1 cellular context compared by ENCODE assay signal in the genomic region with DNA sequence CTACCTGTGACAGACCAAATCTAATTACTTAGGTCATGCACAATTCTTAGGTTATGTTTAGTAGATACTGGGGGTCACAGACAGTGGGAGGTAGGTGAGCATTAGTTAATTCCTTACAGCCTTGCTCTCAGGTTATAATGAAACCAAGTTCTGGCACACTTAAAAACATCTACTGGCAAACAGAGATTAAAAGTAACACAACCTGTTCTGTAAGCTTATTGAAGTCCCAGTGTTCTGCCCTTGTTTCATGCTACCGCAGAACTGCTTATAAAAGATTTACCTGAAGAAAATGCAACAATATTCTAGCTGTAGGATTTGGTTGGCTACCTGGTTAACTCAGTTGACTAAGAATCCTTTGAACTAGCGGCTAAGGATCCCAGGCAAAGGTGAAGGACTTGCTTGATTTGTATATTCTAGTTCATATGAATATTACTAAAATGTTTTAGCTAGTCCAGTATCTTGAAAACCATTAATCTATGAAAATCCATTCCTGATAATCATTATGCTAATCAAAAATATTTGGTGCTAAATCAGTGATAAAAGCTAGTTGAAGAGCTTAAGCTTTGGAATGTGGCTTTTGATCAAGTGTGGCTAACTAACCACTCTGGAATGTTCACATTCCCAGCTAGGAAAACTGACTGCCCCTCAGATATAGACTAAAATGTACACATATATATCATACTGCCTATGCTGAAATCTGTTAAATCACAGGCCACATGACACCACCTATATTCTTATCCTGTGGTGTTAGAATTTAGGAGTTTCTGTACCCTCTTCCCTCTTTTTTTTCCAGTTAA.
TF ChIP-seq lines count a peak whose summit lies in the region.

No MANE protein-coding gene starts in this region.

TF ChIP-seq in GM12878, 131 proteins besides CTCF, POLR2A, EP300 and RAD21:
- no peak for TF ChIP-seq SIN3A (IDR thresholded peaks at IDR 0.05; ENCODE audit: low read depth, low read length)
- TF ChIP-seq, protein P1, sequence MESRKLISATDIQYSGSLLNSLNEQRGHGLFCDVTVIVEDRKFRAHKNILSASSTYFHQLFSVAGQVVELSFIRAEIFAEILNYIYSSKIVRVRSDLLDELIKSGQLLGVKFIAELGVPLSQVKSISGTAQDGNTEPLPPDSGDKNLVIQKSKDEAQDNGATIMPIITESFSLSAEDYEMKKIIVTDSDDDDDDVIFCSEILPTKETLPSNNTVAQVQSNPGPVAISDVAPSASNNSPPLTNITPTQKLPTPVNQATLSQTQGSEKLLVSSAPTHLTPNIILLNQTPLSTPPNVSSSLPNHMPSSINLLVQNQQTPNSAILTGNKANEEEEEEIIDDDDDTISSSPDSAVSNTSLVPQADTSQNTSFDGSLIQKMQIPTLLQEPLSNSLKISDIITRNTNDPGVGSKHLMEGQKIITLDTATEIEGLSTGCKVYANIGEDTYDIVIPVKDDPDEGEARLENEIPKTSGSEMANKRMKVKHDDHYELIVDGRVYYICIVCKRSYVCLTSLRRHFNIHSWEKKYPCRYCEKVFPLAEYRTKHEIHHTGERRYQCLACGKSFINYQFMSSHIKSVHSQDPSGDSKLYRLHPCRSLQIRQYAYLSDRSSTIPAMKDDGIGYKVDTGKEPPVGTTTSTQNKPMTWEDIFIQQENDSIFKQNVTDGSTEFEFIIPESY (IDR thresholded peaks at IDR 0.05) = no peak
- no peak for TF ChIP-seq GATAD2B (conservative IDR thresholded peaks at IDR 0.05; ENCODE audit: low read depth)
- no peak for TF ChIP-seq TCF12 (IDR thresholded peaks at IDR 0.05; ENCODE audit: low read depth, low read length)
- TF ChIP-seq SMC3 (IDR thresholded peaks at IDR 0.05; ENCODE audit: borderline replicate concordance, low read length) = no peak
- TF ChIP-seq PAX5 (IDR thresholded peaks at IDR 0.05; ENCODE audit: borderline replicate concordance, low read depth, low read length) = no peak
- TF ChIP-seq ETV6 (conservative IDR thresholded peaks at IDR 0.05 in 1 of 2, IDR thresholded peaks at IDR 0.05 in 1 of 2; ENCODE audit: borderline replicate concordance in 1 of 2, low read depth in 1 of 2) = no peak
- no peak for TF ChIP-seq POLR2AphosphoS5 (IDR thresholded peaks at IDR 0.05; ENCODE audit: low read length)
- no peak for TF ChIP-seq SUZ12 (IDR thresholded peaks at IDR 0.05; ENCODE audit: unreplicated experiment)
- TF ChIP-seq MXI1 (IDR thresholded peaks at IDR 0.05; ENCODE audit: low read depth, low read length) = no peak
- TF ChIP-seq JUNB (IDR thresholded peaks at IDR 0.05) = no peak
- no peak for TF ChIP-seq NR2C2 (IDR thresholded peaks at IDR 0.05; ENCODE audit: borderline replicate concordance, control insufficient read depth, insufficient read length, low read depth)
- no peak for TF ChIP-seq ASH2L (IDR thresholded peaks at IDR 0.05; ENCODE audit: borderline replicate concordance, low read depth)
- TF ChIP-seq SMAD1 (IDR thresholded peaks at IDR 0.05; ENCODE audit: low read depth, partially characterized antibody) = no peak
- TF ChIP-seq MYC (IDR thresholded peaks at IDR 0.05; ENCODE audit: insufficient read depth, insufficient read length, insufficient replicate concordance, low read length, severe bottlenecking) = no peak
- TF ChIP-seq SREBF2 (IDR thresholded peaks at IDR 0.05; ENCODE audit: low read length) = no peak
TF ChIP-seq in GM12878: peak in this region for 0.
